ENCODE assay signal across 8 cellular contexts in the genomic region with DNA sequence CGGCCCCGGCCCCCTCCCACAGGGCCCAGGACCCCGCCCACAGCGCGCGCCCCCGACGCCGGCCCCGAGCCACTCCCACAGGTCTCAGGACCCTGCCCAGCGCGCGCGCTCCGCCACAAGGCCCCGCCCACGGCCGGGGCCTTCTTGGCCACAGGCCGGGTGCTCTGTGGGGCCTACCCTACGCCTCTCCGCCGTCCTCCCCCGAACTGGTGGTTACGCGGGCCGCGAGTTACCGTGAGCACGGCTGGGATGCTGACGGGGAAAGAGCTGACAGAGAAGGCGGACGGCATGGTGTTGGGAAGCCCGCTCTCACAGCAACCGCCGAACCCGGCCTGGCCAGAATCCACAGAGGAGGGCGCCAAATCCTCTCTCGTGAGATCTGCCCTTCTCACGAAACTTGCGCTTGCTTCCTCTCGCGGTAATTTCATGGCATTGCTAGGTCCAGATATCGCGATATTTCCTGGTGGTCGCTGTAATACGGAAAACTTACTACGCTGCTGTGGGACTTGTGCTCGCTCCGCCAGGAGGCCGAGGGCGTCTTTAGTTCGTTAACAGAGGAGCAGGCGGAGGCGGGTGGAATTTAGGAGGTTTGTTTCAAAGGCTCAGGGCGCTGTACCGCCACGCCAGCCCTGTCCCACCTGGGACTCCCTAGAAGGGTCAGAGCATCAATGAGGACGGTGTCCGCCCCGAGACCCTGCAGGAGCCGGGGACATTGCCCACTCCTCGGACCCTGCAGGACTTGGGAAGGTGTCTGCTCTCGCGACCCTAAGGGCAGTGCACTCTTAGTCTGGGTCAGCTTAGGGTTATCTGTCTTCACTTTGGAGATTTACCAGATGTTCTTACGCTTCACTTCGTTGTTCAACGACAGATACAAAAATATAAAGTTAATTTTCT. TPM values are rescaled to one million over a fixed set of nuclear protein-coding genes. Genes with fewer than 3 reads are reported as not detected.
DNase-seq lines count a peak whose midpoint lies in the region; ATAC-seq and TF ChIP-seq lines count a peak whose summit lies in the region.

A gene (minus strand): TSS at position 351 of the 894 bp plus-strand sequence. CDS start 61 bp downstream, at position 290.

- H3K27me3 ChIP-seq in Peyer's patch (no peaks in the 10 kb centered on the region), testis (no peaks in the 10 kb centered on the region)

- H3K4me3 ChIP-seq in Peyer's patch: peak within 1 kb of the TSS; percentile 58 to 71 (median 62)
- peak within 1 kb of the TSS; percentile 74 to 86 for H3K4me3 ChIP-seq in testis

- H3K36me3 Mint-ChIP-seq in nephron (ENCODE audit: low read depth): peaks cover 14% of the 10 kb centered on the region

- peak; percentile 51 for ATAC-seq in GM21825 (IDR thresholded peaks at IDR 0.05; ENCODE audit: unreplicated experiment)

- no peaks in the 10 kb centered on the region for H3K9me3 Mint-ChIP-seq in nephron

- peak within 1 kb of the TSS; percentile 98 for H3K27ac ChIP-seq in KOPT-K1 (ENCODE audit: low read depth, low read length, poor library complexity, severe bottlenecking)
- H3K27ac ChIP-seq in Peyer's patch: peak within 1 kb of the TSS; percentile 94 to 98 (median 96)
- H3K27ac ChIP-seq in testis: peak within 1 kb of the TSS; percentile 97 to 99

- H3K36me3 ChIP-seq in ES-I3 (ENCODE audit: insufficient read depth, low read length) (no peaks in the 10 kb centered on the region), KOPT-K1 (ENCODE audit: insufficient read depth, low read length) (peaks cover 35% of the 10 kb centered on the region), Peyer's patch (peaks cover 0 to 11% (median 0%) of the 10 kb centered on the region in 3 donors), testis (ENCODE audit: low read depth, missing control alignments) (no peaks in the 10 kb centered on the region)

- intact Hi-C loops in testis (cut with DNase I; ENCODE audit: low total_unique reads): no loop called here

- H3K4me1 Mint-ChIP-seq in nephron: peaks cover 58% of the 10 kb centered on the region

- WGBS in testis, 2 donors: 0 to 2% methylated on average over 13 to 57 of the region's 67 CpGs

- H3K27ac Mint-ChIP-seq in nephron: peak within 1 kb of the TSS; percentile 99 to 100 (median 100)

- peaks cover 16% of the 10 kb centered on the region; the same call in 1 of the 2 replicates for H3K4me1 ChIP-seq in ES-I3 (ENCODE audit: insufficient read depth, low read length)
- H3K4me1 ChIP-seq in Peyer's patch: peaks cover 0 to 13% (median 3%) of the 10 kb centered on the region in 4 donors
- peaks cover 19% of the 10 kb centered on the region for H3K4me1 ChIP-seq in testis

- TF ChIP-seq POLR2A in Peyer's patch (IDR thresholded peaks at IDR 0.05) (peak; percentile 84 to 95), testis (IDR thresholded peaks at IDR 0.05) (peak; percentile 11)

- H3K4me3 Mint-ChIP-seq in nephron: peak within 1 kb of the TSS; percentile 95 to 97 (median 96)

- H3K9me3 ChIP-seq in ES-I3 (ENCODE audit: control insufficient read depth, insufficient read depth, low read length): no peaks in the 10 kb centered on the region
- H3K9me3 ChIP-seq in KOPT-K1 (ENCODE audit: insufficient read depth, low read length, poor library complexity, severe bottlenecking): no peaks in the 10 kb centered on the region
- no peaks in the 10 kb centered on the region for H3K9me3 ChIP-seq in Peyer's patch
- no peaks in the 10 kb centered on the region for H3K9me3 ChIP-seq in testis

- H3K27me3 Mint-ChIP-seq in nephron (ENCODE audit: low read depth): no peaks in the 10 kb centered on the region

- peak in 2 of 3 donors; percentile 96 to 98 for DNase-seq in Peyer's patch
- DNase-seq in activated T-cell treated with anti-CD3 and anti-CD28 coated beads, Interleukin-2, amount 50 U/mL, for 48 hours: peak; percentile 97
- DNase-seq in fibroblast of peridontal ligament (ENCODE audit: extremely low read depth): peak; percentile 100
- peak; percentile 97 for DNase-seq in testis

- TF ChIP-seq CTCF in Peyer's patch (IDR thresholded peaks at IDR 0.05): peak in 4 of 6 experiments; percentile 26 to 47 (median 34)
- TF ChIP-seq CTCF in nephron (IDR thresholded peaks at IDR 0.05; ENCODE audit: unreplicated experiment in 3 of 3): peak; percentile 26 to 52 (median 39)
- TF ChIP-seq CTCF in testis (IDR thresholded peaks at IDR 0.05): peak; percentile 17 to 58 (median 18)

- H3K9ac ChIP-seq in ES-I3 (ENCODE audit: low read depth, low read length): peak within 1 kb of the TSS; percentile 99

RNA-seq across cellular contexts. Expression of the gene that starts here (rescaled TPM):
- total RNA-seq in Peyer's patch (10 to 100 TPM; 13.9 to 22.8 (median 16.4) TPM), testis (10 to 100 TPM; 18.0 to 25.8 TPM)
- polyA plus RNA-seq in testis (ENCODE audit: insufficient read depth, low read depth, low replicate concordance): 30.5 TPM

Comparison
In these comparisons a context has a peak if more than half of its experiments do, and no peak if none do; other contexts are left out.
1. Peak in every context shown above with its lines: DNase-seq, ATAC-seq, H3K4me3 ChIP-seq and H3K27ac ChIP-seq.